ENCODE assay signal across 8 cellular contexts in genomic region chr9:20684865-20685696, GRCh38. TPM values are rescaled to one million over a fixed set of nuclear protein-coding genes. Genes with fewer than 3 reads are reported as not detected.
DNase-seq lines count a peak whose midpoint lies in the region; ATAC-seq and TF ChIP-seq lines count a peak whose summit lies in the region.

No MANE protein-coding gene starts in this region.

- no peaks in the 10 kb centered on the region for H3K9me3 ChIP-seq in CD4-positive, alpha-beta T cell (ENCODE audit: control insufficient read depth, low read length)
- no peaks in the 10 kb centered on the region for H3K9me3 ChIP-seq in iPS-18c (ENCODE audit: control insufficient read depth, insufficient read depth, low read length)

- peaks cover 19% of the 10 kb centered on the region for H3K4me1 Mint-ChIP-seq in CD4-positive, alpha-beta T cell (ENCODE audit: low read depth)
- peaks cover 20% of the 10 kb centered on the region for H3K4me1 Mint-ChIP-seq in activated naive CD8-positive, alpha-beta T cell treated with anti-CD3 and anti-CD28 coated beads for 36 hours
- H3K4me1 Mint-ChIP-seq in stimulated activated naive CD8-positive, alpha-beta T cell treated with anti-CD3 and anti-CD28 coated beads, Interleukin-15, amount 100 ng/mL, for 72 hours, result peaks cover 15% of the 10 kb centered on the region

- no peaks in the 10 kb centered on the region for H3K27me3 ChIP-seq in CD4-positive, alpha-beta T cell (ENCODE audit: control insufficient read depth, insufficient read depth, low read length)

- no peak for DNase-seq in CD4-positive, alpha-beta T cell
- no peak for DNase-seq in activated naive CD8-positive, alpha-beta T cell treated with anti-CD3 and anti-CD28 coated beads for 36 hours
- no peak for DNase-seq in stimulated activated naive CD8-positive, alpha-beta T cell treated with anti-CD3 and anti-CD28 coated beads, Interleukin-15, amount 100 ng/mL, for 72 hours
- DNase-seq in NCI-H2029 (lab: John Stamatoyannopoulos, UW), result no peak
- DNase-seq in GM19238 (ENCODE audit: insufficient read length, low spot score), result no peak

- ATAC-seq in CD4-positive, alpha-beta T cell (ENCODE audit: poor library complexity), result peak; percentile 3
- ATAC-seq in HG03064 (IDR thresholded peaks at IDR 0.05; ENCODE audit: low read depth, unreplicated experiment) (peak; percentile 4), HG03095 (IDR thresholded peaks at IDR 0.05; ENCODE audit: unreplicated experiment) (no peak)
- ATAC-seq in stimulated activated naive CD8-positive, alpha-beta T cell treated with anti-CD3 and anti-CD28 coated beads, Interleukin-15, amount 100 ng/mL, for 72 hours, result no peak

- no peak for TF ChIP-seq CTCF in CD4-positive, alpha-beta T cell (IDR thresholded peaks at IDR 0.05)

- peak overlapping the region; percentile 71 for H3K27ac ChIP-seq in CD4-positive, alpha-beta T cell (ENCODE audit: low read depth, low read length)

- H3K4me3 ChIP-seq in iPS-18c (ENCODE audit: insufficient read depth, low read depth, low read length), result peak overlapping the region; percentile 64

- H3K4me3 Mint-ChIP-seq in CD4-positive, alpha-beta T cell, result peak overlapping the region; percentile 90
- peak overlapping the region; percentile 90 for H3K4me3 Mint-ChIP-seq in activated naive CD8-positive, alpha-beta T cell treated with anti-CD3 and anti-CD28 coated beads for 36 hours
- H3K4me3 Mint-ChIP-seq in stimulated activated naive CD8-positive, alpha-beta T cell treated with anti-CD3 and anti-CD28 coated beads, Interleukin-15, amount 100 ng/mL, for 72 hours, result peak overlapping the region; percentile 85 to 86

- H3K27me3 Mint-ChIP-seq in CD4-positive, alpha-beta T cell, result no peaks in the 10 kb centered on the region
- H3K27me3 Mint-ChIP-seq in activated naive CD8-positive, alpha-beta T cell treated with anti-CD3 and anti-CD28 coated beads for 36 hours, result no peaks in the 10 kb centered on the region
- no peaks in the 10 kb centered on the region for H3K27me3 Mint-ChIP-seq in stimulated activated naive CD8-positive, alpha-beta T cell treated with anti-CD3 and anti-CD28 coated beads, Interleukin-15, amount 100 ng/mL, for 72 hours

- no peaks in the 10 kb centered on the region for H3K36me3 Mint-ChIP-seq in CD4-positive, alpha-beta T cell (ENCODE audit: low read depth)
- H3K36me3 Mint-ChIP-seq in activated naive CD8-positive, alpha-beta T cell treated with anti-CD3 and anti-CD28 coated beads for 36 hours, result no peaks in the 10 kb centered on the region

- no peaks in the 10 kb centered on the region for H3K9me3 Mint-ChIP-seq in CD4-positive, alpha-beta T cell
- no peaks in the 10 kb centered on the region for H3K9me3 Mint-ChIP-seq in activated naive CD8-positive, alpha-beta T cell treated with anti-CD3 and anti-CD28 coated beads for 36 hours
- H3K9me3 Mint-ChIP-seq in stimulated activated naive CD8-positive, alpha-beta T cell treated with anti-CD3 and anti-CD28 coated beads, Interleukin-15, amount 100 ng/mL, for 72 hours, result no peaks in the 10 kb centered on the region

- CTCF ChIA-PET in CD4-positive, alpha-beta T cell (lab: Charles Lee), result interaction anchor here (1.2 to 1.6 kb wide), 6 partner anchors 25 to 80 kb away, joined by 3 to 8 read pairs (median 3); partner anchors contain the start of gene MLLT3

- intact Hi-C loops in CD4-positive, alpha-beta T cell (cut with DNase I, micrococcal nuclease), result loop anchor here (1.0 to 10.0 kb wide), 3 partner anchors 43 to 130 kb away; partner anchors contain the start of gene MLLT3 (in 1 of the 2)

- POLR2A ChIA-PET in CD4-positive, alpha-beta T cell (lab: Charles Lee), result interaction anchor here (0.6 to 3.3 kb wide), 15 partner anchors 9 to 363 kb away, joined by 3 to 109 read pairs (median 5); partner anchors contain the start of genes HACD4 and MLLT3

- H3K27ac Mint-ChIP-seq in CD4-positive, alpha-beta T cell, result peak overlapping the region; percentile 75
- H3K27ac Mint-ChIP-seq in activated naive CD8-positive, alpha-beta T cell treated with anti-CD3 and anti-CD28 coated beads for 36 hours, result peak overlapping the region; percentile 83
- peak overlapping the region; percentile 34 to 65 for H3K27ac Mint-ChIP-seq in stimulated activated naive CD8-positive, alpha-beta T cell treated with anti-CD3 and anti-CD28 coated beads, Interleukin-15, amount 100 ng/mL, for 72 hours

RNA-seq across cellular contexts. Expression of gene FOCAD, which starts 1.0 kb away (rescaled TPM):
- 10 to 100 TPM; 12.4 to 14.1 TPM for total RNA-seq in CD4-positive, alpha-beta T cell
- 10 to 100 TPM; 27.2 to 32.3 TPM for total RNA-seq in activated naive CD8-positive, alpha-beta T cell treated with anti-CD3 and anti-CD28 coated beads for 36 hours

Comparison
In these comparisons a context has a peak if more than half of its experiments do, and no peak if none do; other contexts are left out.
1. ATAC-seq: peak in CD4-positive, alpha-beta T cell (single experiment) and HG03064 (single experiment); none in stimulated activated naive CD8-positive, alpha-beta T cell treated with anti-CD3 and anti-CD28 coated beads, Interleukin-15, amount 100 ng/mL, for 72 hours (single experiment) and HG03095 (single experiment).
2. Peak in every context shown above with its lines, with median percentiles within 50 percentile points of each other: H3K27ac Mint-ChIP-seq and H3K4me3 Mint-ChIP-seq.